In genomic region chr6:19836799-19837510, GRCh38 we compare ENCODE assay signal across 8 cellular contexts. TPM values are rescaled to one million over a fixed set of nuclear protein-coding genes. Genes with fewer than 3 reads are reported as not detected.
DNase-seq lines count a peak whose midpoint lies in the region; ATAC-seq and TF ChIP-seq lines count a peak whose summit lies in the region.

ID4 (plus strand) TSS chr6:19837370; CDS start chr6:19837755, 385 bp downstream.

- CTCF ChIA-PET in activated CD8-positive, alpha-beta T cell treated with anti-CD3 and anti-CD28 coated beads, Interleukin-2, amount 10 ng/mL, durations not matched to agents 7 days and 5 days (lab: Charles Lee) = no interaction called here
- CTCF ChIA-PET in activated CD8-positive, alpha-beta T cell treated with anti-CD3 and anti-CD28 coated beads for 36 hours (lab: Charles Lee) = interaction anchor here (1.3 kb wide), 1 partner anchor 11 kb away, joined by 3 read pairs; no protein-coding TSS in a partner anchor

- H3K4me1 Mint-ChIP-seq in activated CD8-positive, alpha-beta T cell treated with anti-CD3 and anti-CD28 coated beads, Interleukin-2, amount 10 ng/mL, durations not matched to agents 7 days and 5 days (ENCODE audit: low read depth) = peaks cover 3% of the 10 kb centered on the region
- peaks cover 4% of the 10 kb centered on the region for H3K4me1 Mint-ChIP-seq in activated CD8-positive, alpha-beta T cell treated with anti-CD3 and anti-CD28 coated beads for 36 hours (ENCODE audit: low read depth)

- intact Hi-C loops in activated CD8-positive, alpha-beta T cell treated with anti-CD3 and anti-CD28 coated beads for 36 hours (cut with micrococcal nuclease) = no loop called here
- intact Hi-C loops in mucosa of descending colon (cut with DNase I, micrococcal nuclease) = no loop called here

- TF ChIP-seq CTCF in activated CD8-positive, alpha-beta T cell treated with anti-CD3 and anti-CD28 coated beads for 36 hours (IDR thresholded peaks at IDR 0.05) = no peak
- no peak for TF ChIP-seq CTCF in mucosa of descending colon (IDR thresholded peaks at IDR 0.05)

- ATAC-seq in activated CD8-positive, alpha-beta T cell treated with anti-CD3 and anti-CD28 coated beads, Interleukin-2, amount 10 ng/mL, durations not matched to agents 7 days and 5 days = no peak
- no peak for ATAC-seq in activated CD8-positive, alpha-beta T cell treated with anti-CD3 and anti-CD28 coated beads for 36 hours
- peak; percentile 82 for ATAC-seq in mucosa of descending colon
- ATAC-seq in GM21526 (IDR thresholded peaks at IDR 0.05; ENCODE audit: low FRiP score, unreplicated experiment) = no peak

- H3K27me3 Mint-ChIP-seq in activated CD8-positive, alpha-beta T cell treated with anti-CD3 and anti-CD28 coated beads, Interleukin-2, amount 10 ng/mL, durations not matched to agents 7 days and 5 days (ENCODE audit: low read depth) = peaks cover 46% of the 10 kb centered on the region
- H3K27me3 Mint-ChIP-seq in activated CD8-positive, alpha-beta T cell treated with anti-CD3 and anti-CD28 coated beads for 36 hours = peaks cover 44% of the 10 kb centered on the region

- peak within 1 kb of the TSS; percentile 44 for H3K4me3 ChIP-seq in mucosa of descending colon
- H3K4me3 ChIP-seq in urinary bladder (ENCODE audit: low read depth, low read length) = peak within 1 kb of the TSS; percentile 88

- under 1% methylated on average over 71 of the region's 71 CpGs for WGBS in urinary bladder

- peak within 1 kb of the TSS; percentile 80 for H3K27ac ChIP-seq in urinary bladder (ENCODE audit: low read depth)

- H3K4me1 ChIP-seq in mucosa of descending colon (ENCODE audit: low read depth) = no peaks in the 10 kb centered on the region
- H3K4me1 ChIP-seq in urinary bladder (ENCODE audit: insufficient read depth) = no peaks in the 10 kb centered on the region

- POLR2A ChIA-PET in activated CD8-positive, alpha-beta T cell treated with anti-CD3 and anti-CD28 coated beads, Interleukin-2, amount 10 ng/mL, durations not matched to agents 7 days and 5 days (lab: Charles Lee) = no interaction called here
- POLR2A ChIA-PET in activated CD8-positive, alpha-beta T cell treated with anti-CD3 and anti-CD28 coated beads for 36 hours (lab: Charles Lee) = no interaction called here

- H3K36me3 ChIP-seq in mucosa of descending colon (ENCODE audit: low read depth) (no peaks in the 10 kb centered on the region), urinary bladder (ENCODE audit: insufficient read depth) (no peaks in the 10 kb centered on the region)

- DNase-seq in activated CD8-positive, alpha-beta T cell treated with anti-CD3 and anti-CD28 coated beads, Interleukin-2, amount 10 ng/mL, durations not matched to agents 7 days and 5 days = no peak
- no peak for DNase-seq in activated CD8-positive, alpha-beta T cell treated with anti-CD3 and anti-CD28 coated beads for 36 hours
- DNase-seq in RPMI7951 (ENCODE audit: low read depth) = peak; percentile 47
- DNase-seq in fibroblast of gingiva (ENCODE audit: low read depth) = peak; percentile 90
- DNase-seq in mucosa of descending colon = peak; percentile 82 to 90 (median 87)
- no peak for DNase-seq in stimulated activated CD4-positive, alpha-beta T cell treated with anti-CD3 and anti-CD28 coated beads, Interleukin-1b, Interleukin-23, amount 100 ng/mL, for 48 hours

- H3K9me3 ChIP-seq in mucosa of descending colon = no peaks in the 10 kb centered on the region

- H3K27ac Mint-ChIP-seq in activated CD8-positive, alpha-beta T cell treated with anti-CD3 and anti-CD28 coated beads, Interleukin-2, amount 10 ng/mL, durations not matched to agents 7 days and 5 days = no peak within 1 kb of the TSS
- no peak within 1 kb of the TSS for H3K27ac Mint-ChIP-seq in activated CD8-positive, alpha-beta T cell treated with anti-CD3 and anti-CD28 coated beads for 36 hours

- H3K9me3 Mint-ChIP-seq in activated CD8-positive, alpha-beta T cell treated with anti-CD3 and anti-CD28 coated beads, Interleukin-2, amount 10 ng/mL, durations not matched to agents 7 days and 5 days (ENCODE audit: insufficient read depth) = no peaks in the 10 kb centered on the region
- H3K9me3 Mint-ChIP-seq in activated CD8-positive, alpha-beta T cell treated with anti-CD3 and anti-CD28 coated beads for 36 hours = peaks cover 2% of the 10 kb centered on the region

- H3K36me3 Mint-ChIP-seq in activated CD8-positive, alpha-beta T cell treated with anti-CD3 and anti-CD28 coated beads, Interleukin-2, amount 10 ng/mL, durations not matched to agents 7 days and 5 days (ENCODE audit: low read depth) = peaks cover 7% of the 10 kb centered on the region
- H3K36me3 Mint-ChIP-seq in activated CD8-positive, alpha-beta T cell treated with anti-CD3 and anti-CD28 coated beads for 36 hours (ENCODE audit: low read depth) = peaks cover 3% of the 10 kb centered on the region

- peak within 1 kb of the TSS; percentile 10 for H3K4me3 Mint-ChIP-seq in activated CD8-positive, alpha-beta T cell treated with anti-CD3 and anti-CD28 coated beads, Interleukin-2, amount 10 ng/mL, durations not matched to agents 7 days and 5 days
- H3K4me3 Mint-ChIP-seq in activated CD8-positive, alpha-beta T cell treated with anti-CD3 and anti-CD28 coated beads for 36 hours = no peak within 1 kb of the TSS

RNA-seq across cellular contexts. Expression of gene ID4, which starts in this region (rescaled TPM):
- total RNA-seq in activated CD8-positive, alpha-beta T cell treated with anti-CD3 and anti-CD28 coated beads, Interleukin-2, amount 10 ng/mL, durations not matched to agents 7 days and 5 days = not detected
- total RNA-seq in activated CD8-positive, alpha-beta T cell treated with anti-CD3 and anti-CD28 coated beads for 36 hours = not detected
- total RNA-seq in RPMI7951 (2014; rRNA removed; shearing (Covaris generic)) = 0.10 and 0.24 TPM in 2 replicates
- total RNA-seq in mucosa of descending colon = 1 to 10 TPM; 3.0 to 7.4 (median 4.7) TPM
- total RNA-seq in urinary bladder = 102 TPM
- 50.2 TPM for polyA plus RNA-seq in urinary bladder

Comparison
In these comparisons a context has a peak if more than half of its experiments do, and no peak if none do; other contexts are left out.
1. RNA of gene ID4 (total RNA-seq): 102 TPM in urinary bladder (single experiment); 3.0 to 7.4 TPM in mucosa of descending colon, 0.10 to 0.24 TPM in RPMI7951, not detected in activated CD8-positive, alpha-beta T cell treated with anti-CD3 and anti-CD28 coated beads, Interleukin-2, amount 10 ng/mL, durations not matched to agents 7 days and 5 days and not detected in activated CD8-positive, alpha-beta T cell treated with anti-CD3 and anti-CD28 coated beads for 36 hours; every median in the first group is over 10 times any median in the second.
2. Peak in DNase-seq in RPMI7951; RNA of the gene not detected or under 1 TPM.
3. DNase-seq: peak in fibroblast of gingiva (single experiment) and mucosa of descending colon (3 of 3); none in activated CD8-positive, alpha-beta T cell treated with anti-CD3 and anti-CD28 coated beads, Interleukin-2, amount 10 ng/mL, durations not matched to agents 7 days and 5 days (single experiment), activated CD8-positive, alpha-beta T cell treated with anti-CD3 and anti-CD28 coated beads for 36 hours (single experiment) and stimulated activated CD4-positive, alpha-beta T cell treated with anti-CD3 and anti-CD28 coated beads, Interleukin-1b, Interleukin-23, amount 100 ng/mL, for 48 hours (single experiment).